19 cellular contexts compared by ENCODE assay signal in genomic region chr15:60647246-60647645, GRCh38.
"Had no signal": no experiment of that assay in that cellular context is flagged by ENCODE, and none has a peak within 500 bp of the region (broad histone marks: within the 10 kb centered on the region; RNA-seq: fewer than 3 reads in every experiment).

No MANE protein-coding gene starts in this region.

- H3K9me3 ChIP-seq: breast epithelium, gastroesophageal sphincter, heart right ventricle had no signal

- DNase-seq: activated CD4-positive, alpha-beta memory T cell treated with anti-CD3 and anti-CD28 coated beads for 36 hours; activated CD4-positive, alpha-beta T cell treated with anti-CD3 and anti-CD28 coated beads for 36 hours; activated CD8-positive, alpha-beta memory T cell treated with anti-CD3 and anti-CD28 coated beads, Interleukin-2, amount 10 ng/mL, durations not matched to agents 7 days and 5 days; activated gamma-delta T cell; activated naive CD8-positive, alpha-beta T cell treated with anti-CD3 and anti-CD28 coated beads for 36 hours; activated T-cell treated with anti-CD3 and anti-CD28 coated beads, Interleukin-2, amount 50 U/mL, for 4 hours; heart right ventricle; right cardiac atrium; stimulated activated CD4-positive, alpha-beta T cell treated with anti-CD3 and anti-CD28 coated beads, Interleukin-4, amount 100 ng/mL, for 4 hours; stimulated activated CD8-positive, alpha-beta memory T cell treated with anti-CD3 and anti-CD28 coated beads, Interleukin-4, amount 100 ng/mL, for 48 hours; T-helper 9 cell had no signal

- H3K4me1 ChIP-seq: breast epithelium, gastroesophageal sphincter had no signal

- H3K27me3 ChIP-seq: breast epithelium, gastroesophageal sphincter, heart right ventricle had no signal

- H3K4me3 ChIP-seq: breast epithelium, gastroesophageal sphincter, heart right ventricle, smooth muscle cell had no signal

- ATAC-seq: activated CD4-positive, alpha-beta T cell treated with anti-CD3 and anti-CD28 coated beads for 36 hours; activated CD8-positive, alpha-beta memory T cell treated with anti-CD3 and anti-CD28 coated beads, Interleukin-2, amount 10 ng/mL, durations not matched to agents 7 days and 5 days; activated T-cell treated with anti-CD3 and anti-CD28 coated beads, Interleukin-2, amount 50 U/mL, for 4 hours; gastroesophageal sphincter; heart right ventricle; left lobe of liver; right cardiac atrium had no signal

- H3K27ac Mint-ChIP-seq: activated CD4-positive, alpha-beta memory T cell treated with anti-CD3 and anti-CD28 coated beads for 36 hours; activated CD4-positive, alpha-beta T cell treated with anti-CD3 and anti-CD28 coated beads for 36 hours; activated CD8-positive, alpha-beta memory T cell treated with anti-CD3 and anti-CD28 coated beads, Interleukin-2, amount 10 ng/mL, durations not matched to agents 7 days and 5 days; activated naive CD8-positive, alpha-beta T cell treated with anti-CD3 and anti-CD28 coated beads for 36 hours; nephron; progenitor cell of endocrine pancreas; stimulated activated naive CD8-positive, alpha-beta T cell treated with anti-CD3 and anti-CD28 coated beads, Interleukin-15, Interleukin-2, amounts not matched to agents 100 ng/mL and 50 ng/mL, for 24 hours had no signal

- H3K36me3 ChIP-seq: breast epithelium, gastroesophageal sphincter, heart right ventricle had no signal

- H3K9me3 Mint-ChIP-seq: activated CD4-positive, alpha-beta memory T cell treated with anti-CD3 and anti-CD28 coated beads for 36 hours; activated naive CD8-positive, alpha-beta T cell treated with anti-CD3 and anti-CD28 coated beads for 36 hours; activated T-cell treated with anti-CD3 and anti-CD28 coated beads, Interleukin-2, amount 50 U/mL, for 4 hours; nephron; stimulated activated naive CD8-positive, alpha-beta T cell treated with anti-CD3 and anti-CD28 coated beads, Interleukin-15, Interleukin-2, amounts not matched to agents 100 ng/mL and 50 ng/mL, for 24 hours had no signal

- H3K27me3 Mint-ChIP-seq: activated CD4-positive, alpha-beta memory T cell treated with anti-CD3 and anti-CD28 coated beads for 36 hours; activated CD4-positive, alpha-beta T cell treated with anti-CD3 and anti-CD28 coated beads for 36 hours; activated naive CD8-positive, alpha-beta T cell treated with anti-CD3 and anti-CD28 coated beads for 36 hours; stimulated activated naive CD8-positive, alpha-beta T cell treated with anti-CD3 and anti-CD28 coated beads, Interleukin-15, Interleukin-2, amounts not matched to agents 100 ng/mL and 50 ng/mL, for 24 hours had no signal

- H3K4me3 Mint-ChIP-seq: activated CD4-positive, alpha-beta memory T cell treated with anti-CD3 and anti-CD28 coated beads for 36 hours; activated CD4-positive, alpha-beta T cell treated with anti-CD3 and anti-CD28 coated beads for 36 hours; activated CD8-positive, alpha-beta memory T cell treated with anti-CD3 and anti-CD28 coated beads, Interleukin-2, amount 10 ng/mL, durations not matched to agents 7 days and 5 days; activated naive CD8-positive, alpha-beta T cell treated with anti-CD3 and anti-CD28 coated beads for 36 hours; activated T-cell treated with anti-CD3 and anti-CD28 coated beads, Interleukin-2, amount 50 U/mL, for 4 hours; nephron; stimulated activated naive CD8-positive, alpha-beta T cell treated with anti-CD3 and anti-CD28 coated beads, Interleukin-15, Interleukin-2, amounts not matched to agents 100 ng/mL and 50 ng/mL, for 24 hours had no signal

- H3K27ac ChIP-seq: breast epithelium, epithelial cell of prostate, gastroesophageal sphincter, heart right ventricle had no signal

- H3K36me3 Mint-ChIP-seq: activated CD4-positive, alpha-beta memory T cell treated with anti-CD3 and anti-CD28 coated beads for 36 hours; activated CD8-positive, alpha-beta memory T cell treated with anti-CD3 and anti-CD28 coated beads, Interleukin-2, amount 10 ng/mL, durations not matched to agents 7 days and 5 days; activated naive CD8-positive, alpha-beta T cell treated with anti-CD3 and anti-CD28 coated beads for 36 hours had no signal
